In genomic region chr11:110200241-110200640, GRCh38 we compare ENCODE assay signal across 2 cellular contexts.
TF ChIP-seq lines count a peak whose summit lies in the region.

No MANE protein-coding gene starts in this region.

TF ChIP-seq in liver, 16 proteins besides CTCF, POLR2A, EP300 and RAD21 (continued from another document):
- TF ChIP-seq REST (IDR thresholded peaks at IDR 0.05) (no peak), FOXA2 (IDR thresholded peaks at IDR 0.05) (no peak), YY1 (IDR thresholded peaks at IDR 0.05) (no peak), FOXA1 (IDR thresholded peaks at IDR 0.05) (no peak)

TF ChIP-seq in HepG2, 621 proteins besides CTCF, POLR2A, EP300 and RAD21 (continued from another document):
- TF ChIP-seq ZBTB39 (CRISPR knock-in tag; IDR thresholded peaks at IDR 0.05) (no peak), ZNF251 (CRISPR knock-in tag; IDR thresholded peaks at IDR 0.05) (no peak)
